ENCODE assay signal across 14 cellular contexts in genomic region chr1:174726880-174727585, GRCh38.
DNase-seq lines count a peak whose midpoint lies in the region; ATAC-seq, FAIRE-seq and TF ChIP-seq lines count a peak whose summit lies in the region.
"Had no signal": no experiment of that assay in that cellular context is flagged by ENCODE, and none has a peak within 500 bp of the region (broad histone marks: within the 10 kb centered on the region; RNA-seq: fewer than 3 reads in every experiment).

No MANE protein-coding gene starts in this region.

- H3K27me3 ChIP-seq in astrocyte (ENCODE audit: insufficient read depth, low read length): no peaks in the 10 kb centered on the region
- H3K27me3 ChIP-seq in MG63: no peaks in the 10 kb centered on the region

- H3K4me3 Mint-ChIP-seq in astrocyte (ENCODE audit: unreplicated experiment) (no peak overlapping the region), osteocyte (ENCODE audit: unreplicated experiment) (no peak overlapping the region), nephron progenitor cell (no peak overlapping the region)
- H3K4me3 Mint-ChIP-seq: CD4-positive, alpha-beta T cell had no signal

- H3K27ac ChIP-seq in astrocyte (ENCODE audit: low read depth, low read length): no peak overlapping the region
- H3K27ac ChIP-seq: HL-60 had no signal

- H3K27me3 Mint-ChIP-seq in astrocyte (ENCODE audit: low read depth, unreplicated experiment): peaks cover 1% of the 10 kb centered on the region
- H3K27me3 Mint-ChIP-seq in osteocyte (ENCODE audit: unreplicated experiment): no peaks in the 10 kb centered on the region
- no peaks in the 10 kb centered on the region for H3K27me3 Mint-ChIP-seq in nephron progenitor cell (ENCODE audit: low read depth, poor library complexity)
- H3K27me3 Mint-ChIP-seq: CD4-positive, alpha-beta T cell had no signal

- no peak for DNase-seq in GM19239 (ENCODE audit: insufficient read length, low spot score)
- DNase-seq in astrocyte (ENCODE audit: low read depth): no peak
- DNase-seq in osteocyte (ENCODE audit: extremely low spot score, unreplicated experiment): no peak
- DNase-seq in MG63: no peak
- no peak for DNase-seq in NCI-H345 treated with DMSO at 0.1 percent for 48 hours (lab: John Stamatoyannopoulos, UW; ENCODE audit: unreplicated experiment)
- DNase-seq in nephron progenitor cell: no peak
- DNase-seq: Calu3; CD4-positive, alpha-beta T cell; NCI-H1417 treated with DMSO at 0.1 percent for 48 hours; NCI-H1930; NCI-H748 treated with DMSO at 0.1 percent for 48 hours had no signal

- H3K9ac ChIP-seq in astrocyte (ENCODE audit: low read length): no peak overlapping the region

- no peaks in the 10 kb centered on the region for H3K36me3 ChIP-seq in astrocyte (ENCODE audit: insufficient read depth, low read length)
- no peaks in the 10 kb centered on the region for H3K36me3 ChIP-seq in MG63

- no peaks in the 10 kb centered on the region for H3K79me2 ChIP-seq in astrocyte (ENCODE audit: insufficient read depth, low read length)

- TF ChIP-seq CTCF in astrocyte (IDR thresholded peaks at IDR 0.05; ENCODE audit: insufficient read depth, low read depth, low read length) (peak; percentile 2), osteocyte (IDR thresholded peaks at IDR 0.05) (peak; percentile 5), nephron progenitor cell (IDR thresholded peaks at IDR 0.05) (no peak)

- no peaks in the 10 kb centered on the region for H3K9me3 Mint-ChIP-seq in astrocyte (ENCODE audit: unreplicated experiment)
- no peaks in the 10 kb centered on the region for H3K9me3 Mint-ChIP-seq in osteocyte (ENCODE audit: unreplicated experiment)
- H3K9me3 Mint-ChIP-seq in nephron progenitor cell: no peaks in the 10 kb centered on the region
- H3K9me3 Mint-ChIP-seq: CD4-positive, alpha-beta T cell had no signal

- no peak overlapping the region for H3K4me2 ChIP-seq in astrocyte (ENCODE audit: low read length)

- no peak overlapping the region for H3K4me3 ChIP-seq in astrocyte (ENCODE audit: insufficient read depth, low read depth, low read length)
- H3K4me3 ChIP-seq in MG63: no peak overlapping the region

- no peaks in the 10 kb centered on the region for H3K4me1 Mint-ChIP-seq in astrocyte (ENCODE audit: low read depth, unreplicated experiment)
- no peaks in the 10 kb centered on the region for H3K4me1 Mint-ChIP-seq in osteocyte (ENCODE audit: unreplicated experiment)
- no peaks in the 10 kb centered on the region for H3K4me1 Mint-ChIP-seq in nephron progenitor cell

- H4K20me1 ChIP-seq in astrocyte (ENCODE audit: insufficient read depth, low read length): no peaks in the 10 kb centered on the region

- H3K27ac Mint-ChIP-seq in astrocyte (ENCODE audit: unreplicated experiment) (no peak overlapping the region), osteocyte (ENCODE audit: unreplicated experiment) (no peak overlapping the region), nephron progenitor cell (no peak overlapping the region)
- H3K27ac Mint-ChIP-seq: CD4-positive, alpha-beta T cell had no signal

- H3K4me1 ChIP-seq in astrocyte (ENCODE audit: insufficient read depth, low read length): no peaks in the 10 kb centered on the region

- H3K36me3 Mint-ChIP-seq in astrocyte (ENCODE audit: low read depth, unreplicated experiment) (no peaks in the 10 kb centered on the region), osteocyte (ENCODE audit: unreplicated experiment) (no peaks in the 10 kb centered on the region), nephron progenitor cell (ENCODE audit: low read depth) (no peaks in the 10 kb centered on the region)

- H2AFZ ChIP-seq in astrocyte (ENCODE audit: low read depth, low read length): no peak overlapping the region

- H3K9me3 ChIP-seq in astrocyte (ENCODE audit: insufficient read depth, low read depth, low read length) (no peaks in the 10 kb centered on the region), MG63 (no peaks in the 10 kb centered on the region)

- peak; percentile 39 for ATAC-seq in HG03060 (IDR thresholded peaks at IDR 0.05; ENCODE audit: low read depth, unreplicated experiment)

- FAIRE-seq in GM19239 (lab: Jason Lieb, UNC) (peak; percentile 4), astrocyte (lab: Jason Lieb, UNC) (no peak)
- FAIRE-seq: HTR-8/SVneo had no signal
